Comparison of ENCODE assay signal across 1 cellular context in genomic region chr17:79026345-79027273, GRCh38.
A peak's percentile ranks its signal among the peaks of the same experiment; 100 is the strongest.
TF ChIP-seq lines count a peak whose summit lies in the region.

No MANE protein-coding gene starts in this region.

TF ChIP-seq in SK-N-SH, 30 proteins besides CTCF, POLR2A, EP300 and RAD21 (continued from another document):
- no peak for TF ChIP-seq TAF1 (IDR thresholded peaks at IDR 0.05; ENCODE audit: borderline replicate concordance, low read depth, low read length)
- peak; percentile 82; the same call in 1 of the 2 replicates for TF ChIP-seq NFIC (IDR thresholded peaks at IDR 0.05; ENCODE audit: borderline replicate concordance)
- TF ChIP-seq FOXJ3 (CRISPR knock-in tag; IDR thresholded peaks at IDR 0.05): no peak
- TF ChIP-seq FOXM1 (IDR thresholded peaks at IDR 0.05; ENCODE audit: low read depth): no peak
- no peak for TF ChIP-seq RCOR1 (IDR thresholded peaks at IDR 0.05; ENCODE audit: low read length)
- no peak for TF ChIP-seq SMC3 (IDR thresholded peaks at IDR 0.05; ENCODE audit: low read depth, low read length)
- TF ChIP-seq FOSL2 (IDR thresholded peaks at IDR 0.05; ENCODE audit: borderline replicate concordance, low read depth): peak; percentile 92
- TF ChIP-seq POLR2AphosphoS5 (IDR thresholded peaks at IDR 0.05; ENCODE audit: low read depth, low read length): peak; percentile 35; the same call in 1 of the 2 replicates
- TF ChIP-seq USF2 (IDR thresholded peaks at IDR 0.05; ENCODE audit: borderline replicate concordance, low read depth, low read length): no peak
- TF ChIP-seq TEAD4 (IDR thresholded peaks at IDR 0.05; ENCODE audit: borderline replicate concordance, insufficient read depth): peak; percentile 63; the same call in 1 of the 2 replicates
- 0 out of 2 replicates have a peak, but pooled peaks have one; percentile 33 for TF ChIP-seq MAX (IDR thresholded peaks at IDR 0.05; ENCODE audit: low read depth)
- TF ChIP-seq MXI1 (IDR thresholded peaks at IDR 0.05; ENCODE audit: low read depth, low read length): no peak
- TF ChIP-seq MEF2A (IDR thresholded peaks at IDR 0.05; ENCODE audit: borderline replicate concordance, low read depth): no peak
- no peak for TF ChIP-seq GABPA (IDR thresholded peaks at IDR 0.05; ENCODE audit: low read depth)
- peak; percentile 51 for TF ChIP-seq CHD2 (IDR thresholded peaks at IDR 0.05; ENCODE audit: low read length, partially characterized antibody)
- TF ChIP-seq NRF1 (IDR thresholded peaks at IDR 0.05; ENCODE audit: low read depth, low read length): no peak
- TF ChIP-seq PBX3 (IDR thresholded peaks at IDR 0.05): peak; percentile 36; the same call in 1 of the 2 replicates
- peak; percentile 79 for TF ChIP-seq ELF1 (IDR thresholded peaks at IDR 0.05)
TF ChIP-seq in SK-N-SH: peak in this region for 12.
